Comparison of ENCODE assay signal across 8 cellular contexts in genomic region chr6:26122793-26123674, GRCh38. TPM values are rescaled to one million over a fixed set of nuclear protein-coding genes. Genes with fewer than 3 reads are reported as not detected.
DNase-seq lines count a peak whose midpoint lies in the region; ATAC-seq and TF ChIP-seq lines count a peak whose summit lies in the region.

No MANE protein-coding gene starts in this region.

- ATAC-seq in HG02610 (IDR thresholded peaks at IDR 0.05; ENCODE audit: unreplicated experiment): peak; percentile 56
- peak; percentile 71 for ATAC-seq in SK-N-SH treated with all-trans-retinoic acid at 6 μM for 48 hours

- peak overlapping the region; percentile 94 for H3K4me3 Mint-ChIP-seq in activated naive CD8-positive, alpha-beta T cell

- H3K4me1 Mint-ChIP-seq in activated naive CD8-positive, alpha-beta T cell (ENCODE audit: low read depth): peaks cover 33% of the 10 kb centered on the region

- H3K27ac Mint-ChIP-seq in activated naive CD8-positive, alpha-beta T cell: peak overlapping the region; percentile 97

- no peaks in the 10 kb centered on the region for H3K27me3 Mint-ChIP-seq in activated naive CD8-positive, alpha-beta T cell

- H3K36me3 Mint-ChIP-seq in activated naive CD8-positive, alpha-beta T cell: no peaks in the 10 kb centered on the region

- H3K4me3 ChIP-seq in GM08714 (ENCODE audit: low read length): peak overlapping the region; percentile 68

- peak overlapping the region; percentile 98 for H3K27ac ChIP-seq in temporal lobe (ENCODE audit: low read depth, low read length)

- DNase-seq in NCI-H1092 treated with DMSO at 0.1 percent for 48 hours (lab: John Stamatoyannopoulos, UW) (peak; percentile 95), glomerular visceral epithelial cell (ENCODE audit: extremely low spot score) (peak; percentile 99), occipital lobe (lab: John Stamatoyannopoulos, UW) (peak; percentile 90)

- H3K9me3 Mint-ChIP-seq in activated naive CD8-positive, alpha-beta T cell (ENCODE audit: low read depth): peaks cover 4% of the 10 kb centered on the region

TF ChIP-seq in SK-N-SH treated with all-trans-retinoic acid at 6 μM for 48 hours, 23 proteins besides CTCF, POLR2A, EP300 and RAD21:
- TF ChIP-seq ESRRG (CRISPR knock-in tag; IDR thresholded peaks at IDR 0.05) (peak; percentile 89; the same call in 1 of the 2 replicates), ISL1 (CRISPR knock-in tag; IDR thresholded peaks at IDR 0.05) (no peak), TOX (CRISPR knock-in tag; IDR thresholded peaks at IDR 0.05; ENCODE audit: borderline replicate concordance) (peak; percentile 67), ZFP30 (CRISPR knock-in tag; IDR thresholded peaks at IDR 0.05) (no peak), PATZ1 (CRISPR knock-in tag; IDR thresholded peaks at IDR 0.05; ENCODE audit: borderline replicate concordance) (peak; percentile 80), SNAI2 (CRISPR knock-in tag; IDR thresholded peaks at IDR 0.05) (no peak), ZFP3 (CRISPR knock-in tag; IDR thresholded peaks at IDR 0.05) (0 out of 2 replicates have a peak, but pooled peaks have one; percentile 7), CSDC2 (CRISPR knock-in tag; IDR thresholded peaks at IDR 0.05) (0 out of 2 replicates have a peak, but pooled peaks have one; percentile 36), CREB5 (CRISPR knock-in tag; IDR thresholded peaks at IDR 0.05; ENCODE audit: low read depth) (peak; percentile 74; the same call in 1 of the 2 replicates), ZNF70 (CRISPR knock-in tag; IDR thresholded peaks at IDR 0.05) (no peak), OSR1 (CRISPR knock-in tag; IDR thresholded peaks at IDR 0.05) (no peak), POU6F1 (CRISPR knock-in tag; IDR thresholded peaks at IDR 0.05; ENCODE audit: borderline replicate concordance, low read depth) (no peak), ZNF565 (CRISPR knock-in tag; conservative IDR thresholded peaks at IDR 0.05; ENCODE audit: low read depth) (no peak), ARNTL (CRISPR knock-in tag; IDR thresholded peaks at IDR 0.05; ENCODE audit: borderline replicate concordance, low read depth) (peak; percentile 72; the same call in 1 of the 2 replicates), TSHZ2 (CRISPR knock-in tag; IDR thresholded peaks at IDR 0.05) (peak; percentile 91; the same call in 1 of the 2 replicates), RARB (CRISPR knock-in tag; IDR thresholded peaks at IDR 0.05) (peak; percentile 95; the same call in 1 of the 2 replicates), BACH2 (CRISPR knock-in tag; IDR thresholded peaks at IDR 0.05; ENCODE audit: borderline replicate concordance) (no peak), GLIS3 (CRISPR knock-in tag; IDR thresholded peaks at IDR 0.05) (peak; percentile 82), ZNF8 (CRISPR knock-in tag; IDR thresholded peaks at IDR 0.05) (no peak), CSRNP3 (CRISPR knock-in tag; IDR thresholded peaks at IDR 0.05) (peak; percentile 92), ZC3H10 (CRISPR knock-in tag; IDR thresholded peaks at IDR 0.05) (peak; percentile 67; the same call in 1 of the 2 replicates), TCF4 (CRISPR knock-in tag; IDR thresholded peaks at IDR 0.05; ENCODE audit: borderline replicate concordance) (peak; percentile 48; the same call in 1 of the 2 replicates), PPARA (CRISPR knock-in tag; IDR thresholded peaks at IDR 0.05; ENCODE audit: borderline replicate concordance) (no peak)

RNA-seq across cellular contexts. Expression of gene HFE, which starts 35.8 kb away (rescaled TPM):
- total RNA-seq in occipital lobe: 1.1 TPM
- 1.2 TPM for total RNA-seq in temporal lobe

Comparison
In these comparisons a context has a peak if more than half of its experiments do, and no peak if none do; other contexts are left out.
1. Peak in every context shown above with its lines: DNase-seq, ATAC-seq, H3K4me3 ChIP-seq and H3K27ac ChIP-seq.